ENCODE assay signal across 12 cellular contexts in genomic region chr3:103127737-103128136, GRCh38.
A peak's percentile ranks its signal among the peaks of the same experiment; 100 is the strongest.
DNase-seq lines count a peak whose midpoint lies in the region; ATAC-seq, FAIRE-seq and TF ChIP-seq lines count a peak whose summit lies in the region.
"Had no signal": no experiment of that assay in that cellular context is flagged by ENCODE, and none has a peak within 500 bp of the region (broad histone marks: within the 10 kb centered on the region; RNA-seq: fewer than 3 reads in every experiment).

No MANE protein-coding gene starts in this region.

- H3K9me3 ChIP-seq in SJSA1 (replicated peaks) (no peaks in the 10 kb centered on the region), HAP-1 (no peaks in the 10 kb centered on the region), left lung (no peaks in the 10 kb centered on the region)

- no peaks in the 10 kb centered on the region for H3K36me3 ChIP-seq in SJSA1
- no peaks in the 10 kb centered on the region for H3K36me3 ChIP-seq in HAP-1 (replicated peaks)
- no peaks in the 10 kb centered on the region for H3K36me3 ChIP-seq in left lung

- TF ChIP-seq CTCF in left lung (IDR thresholded peaks at IDR 0.05), result no peak

- intact Hi-C loops in left lung (cut with DNase I), result no loop called here

- no peak for TF ChIP-seq POLR2A in GM12892 (IDR thresholded peaks at IDR 0.05; ENCODE audit: low read depth, low read length)

- H3K4me3 ChIP-seq in SJSA1, result no peak overlapping the region
- H3K4me3 ChIP-seq in HAP-1, result no peak overlapping the region
- H3K4me3 ChIP-seq in left lung, result no peak overlapping the region

- DNase-seq in GM12892 (ENCODE audit: insufficient read length) (peak; percentile 1), SJSA1 (ENCODE audit: low read depth in 1 of 2, low spot score in 2 of 2) (peak in 1 of 2 experiments; percentile 21), COR-L47 (lab: John Stamatoyannopoulos, UW) (no peak), DMS79 (lab: John Stamatoyannopoulos, UW) (no peak), HAP-1 (ENCODE audit: low spot score in 2 of 2) (no peak), left lung (no peak)
- DNase-seq: cortex of kidney, NCI-H1436, posterior cingulate gyrus had no signal

- H3K4me1 ChIP-seq in SJSA1 (replicated peaks), result 0 out of 2 replicates have a peak, but pooled peaks cover 6% of the 10 kb centered on the region
- H3K4me1 ChIP-seq in HAP-1, result no peaks in the 10 kb centered on the region
- no peaks in the 10 kb centered on the region for H3K4me1 ChIP-seq in left lung

- peak overlapping the region; percentile 64 for H3K27ac ChIP-seq in SJSA1
- no peak overlapping the region for H3K27ac ChIP-seq in left lung

- in situ Hi-C loops in HAP-1 (cut with MboI; ENCODE audit: low sequenced_read_pairs), result no loop called here

- H3K27me3 ChIP-seq in SJSA1 (replicated peaks) (no peaks in the 10 kb centered on the region), HAP-1 (ENCODE audit: low read depth) (no peaks in the 10 kb centered on the region), left lung (no peaks in the 10 kb centered on the region)

- FAIRE-seq in GM12892 (lab: Jason Lieb, UNC), result no peak

- ATAC-seq in GM19463 (IDR thresholded peaks at IDR 0.05; ENCODE audit: unreplicated experiment) (peak; percentile 70), HG03039 (IDR thresholded peaks at IDR 0.05; ENCODE audit: unreplicated experiment) (peak; percentile 94), left lung (no peak)
- ATAC-seq: SK-N-SH treated with all-trans-retinoic acid at 6 μM for 48 hours had no signal
